1 cellular context compared by ENCODE assay signal in the genomic region with DNA sequence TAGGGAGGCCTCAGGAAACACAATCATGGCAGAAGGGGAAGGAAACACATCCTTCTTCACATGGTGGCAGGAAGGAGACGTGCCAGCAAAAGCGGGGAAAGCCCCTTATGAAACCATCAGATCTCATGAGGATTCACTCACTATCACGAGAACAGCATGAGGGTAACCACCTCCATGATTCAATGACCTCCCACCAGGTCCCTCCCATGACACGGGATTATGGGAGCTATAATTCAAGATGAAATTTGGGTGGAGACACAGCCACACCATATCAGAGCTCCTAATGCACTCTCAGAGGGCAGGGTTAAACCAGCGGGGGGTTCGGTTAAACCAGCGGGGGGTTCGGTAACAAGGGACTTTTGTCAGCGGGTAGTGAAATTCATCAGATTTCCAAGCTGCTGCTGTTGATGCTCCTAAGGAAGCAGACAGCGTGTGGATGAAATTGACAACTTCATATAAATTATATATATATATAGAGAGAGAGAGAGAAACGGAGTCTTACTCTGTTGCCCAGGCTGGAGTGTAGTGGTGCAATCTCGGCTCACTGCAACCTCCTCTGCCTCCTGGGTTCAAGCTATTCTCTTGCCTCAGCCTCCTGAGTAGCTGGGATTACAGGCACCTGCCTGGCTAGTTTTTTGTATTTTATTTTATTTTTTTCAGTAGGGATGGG.
TF ChIP-seq lines count a peak whose summit lies in the region.

No MANE protein-coding gene starts in this region.

TF ChIP-seq in K562, 482 proteins besides CTCF, POLR2A, EP300 and RAD21:
- no peak for TF ChIP-seq CSDE1 (IDR thresholded peaks at IDR 0.05)
- TF ChIP-seq, protein P1, sequence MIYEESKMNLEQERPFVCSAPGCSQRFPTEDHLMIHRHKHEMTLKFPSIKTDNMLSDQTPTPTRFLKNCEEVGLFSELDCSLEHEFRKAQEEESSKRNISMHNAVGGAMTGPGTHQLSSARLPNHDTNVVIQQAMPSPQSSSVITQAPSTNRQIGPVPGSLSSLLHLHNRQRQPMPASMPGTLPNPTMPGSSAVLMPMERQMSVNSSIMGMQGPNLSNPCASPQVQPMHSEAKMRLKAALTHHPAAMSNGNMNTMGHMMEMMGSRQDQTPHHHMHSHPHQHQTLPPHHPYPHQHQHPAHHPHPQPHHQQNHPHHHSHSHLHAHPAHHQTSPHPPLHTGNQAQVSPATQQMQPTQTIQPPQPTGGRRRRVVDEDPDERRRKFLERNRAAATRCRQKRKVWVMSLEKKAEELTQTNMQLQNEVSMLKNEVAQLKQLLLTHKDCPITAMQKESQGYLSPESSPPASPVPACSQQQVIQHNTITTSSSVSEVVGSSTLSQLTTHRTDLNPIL (CRISPR knock-in tag; IDR thresholded peaks at IDR 0.05) = no peak
- TF ChIP-seq, protein P2, sequence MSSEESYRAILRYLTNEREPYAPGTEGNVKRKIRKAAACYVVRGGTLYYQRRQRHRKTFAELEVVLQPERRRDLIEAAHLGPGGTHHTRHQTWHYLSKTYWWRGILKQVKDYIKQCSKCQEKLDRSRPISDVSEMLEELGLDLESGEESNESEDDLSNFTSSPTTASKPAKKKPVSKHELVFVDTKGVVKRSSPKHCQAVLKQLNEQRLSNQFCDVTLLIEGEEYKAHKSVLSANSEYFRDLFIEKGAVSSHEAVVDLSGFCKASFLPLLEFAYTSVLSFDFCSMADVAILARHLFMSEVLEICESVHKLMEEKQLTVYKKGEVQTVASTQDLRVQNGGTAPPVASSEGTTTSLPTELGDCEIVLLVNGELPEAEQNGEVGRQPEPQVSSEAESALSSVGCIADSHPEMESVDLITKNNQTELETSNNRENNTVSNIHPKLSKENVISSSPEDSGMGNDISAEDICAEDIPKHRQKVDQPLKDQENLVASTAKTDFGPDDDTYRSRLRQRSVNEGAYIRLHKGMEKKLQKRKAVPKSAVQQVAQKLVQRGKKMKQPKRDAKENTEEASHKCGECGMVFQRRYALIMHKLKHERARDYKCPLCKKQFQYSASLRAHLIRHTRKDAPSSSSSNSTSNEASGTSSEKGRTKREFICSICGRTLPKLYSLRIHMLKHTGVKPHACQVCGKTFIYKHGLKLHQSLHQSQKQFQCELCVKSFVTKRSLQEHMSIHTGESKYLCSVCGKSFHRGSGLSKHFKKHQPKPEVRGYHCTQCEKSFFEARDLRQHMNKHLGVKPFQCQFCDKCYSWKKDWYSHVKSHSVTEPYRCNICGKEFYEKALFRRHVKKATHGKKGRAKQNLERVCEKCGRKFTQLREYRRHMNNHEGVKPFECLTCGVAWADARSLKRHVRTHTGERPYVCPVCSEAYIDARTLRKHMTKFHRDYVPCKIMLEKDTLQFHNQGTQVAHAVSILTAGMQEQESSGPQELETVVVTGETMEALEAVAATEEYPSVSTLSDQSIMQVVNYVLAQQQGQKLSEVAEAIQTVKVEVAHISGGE (CRISPR knock-in tag; IDR thresholded peaks at IDR 0.05) = no peak
- TF ChIP-seq MEIS2 (IDR thresholded peaks at IDR 0.05; ENCODE audit: partially characterized antibody) = peak; percentile 8
- TF ChIP-seq CHD2 (IDR thresholded peaks at IDR 0.05; ENCODE audit: low read depth, low read length) = peak; percentile 69
- TF ChIP-seq, protein P3, sequence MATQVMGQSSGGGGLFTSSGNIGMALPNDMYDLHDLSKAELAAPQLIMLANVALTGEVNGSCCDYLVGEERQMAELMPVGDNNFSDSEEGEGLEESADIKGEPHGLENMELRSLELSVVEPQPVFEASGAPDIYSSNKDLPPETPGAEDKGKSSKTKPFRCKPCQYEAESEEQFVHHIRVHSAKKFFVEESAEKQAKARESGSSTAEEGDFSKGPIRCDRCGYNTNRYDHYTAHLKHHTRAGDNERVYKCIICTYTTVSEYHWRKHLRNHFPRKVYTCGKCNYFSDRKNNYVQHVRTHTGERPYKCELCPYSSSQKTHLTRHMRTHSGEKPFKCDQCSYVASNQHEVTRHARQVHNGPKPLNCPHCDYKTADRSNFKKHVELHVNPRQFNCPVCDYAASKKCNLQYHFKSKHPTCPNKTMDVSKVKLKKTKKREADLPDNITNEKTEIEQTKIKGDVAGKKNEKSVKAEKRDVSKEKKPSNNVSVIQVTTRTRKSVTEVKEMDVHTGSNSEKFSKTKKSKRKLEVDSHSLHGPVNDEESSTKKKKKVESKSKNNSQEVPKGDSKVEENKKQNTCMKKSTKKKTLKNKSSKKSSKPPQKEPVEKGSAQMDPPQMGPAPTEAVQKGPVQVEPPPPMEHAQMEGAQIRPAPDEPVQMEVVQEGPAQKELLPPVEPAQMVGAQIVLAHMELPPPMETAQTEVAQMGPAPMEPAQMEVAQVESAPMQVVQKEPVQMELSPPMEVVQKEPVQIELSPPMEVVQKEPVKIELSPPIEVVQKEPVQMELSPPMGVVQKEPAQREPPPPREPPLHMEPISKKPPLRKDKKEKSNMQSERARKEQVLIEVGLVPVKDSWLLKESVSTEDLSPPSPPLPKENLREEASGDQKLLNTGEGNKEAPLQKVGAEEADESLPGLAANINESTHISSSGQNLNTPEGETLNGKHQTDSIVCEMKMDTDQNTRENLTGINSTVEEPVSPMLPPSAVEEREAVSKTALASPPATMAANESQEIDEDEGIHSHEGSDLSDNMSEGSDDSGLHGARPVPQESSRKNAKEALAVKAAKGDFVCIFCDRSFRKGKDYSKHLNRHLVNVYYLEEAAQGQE (CRISPR knock-in tag; IDR thresholded peaks at IDR 0.05; ENCODE audit: low read depth) = no peak
- TF ChIP-seq GTF2E2 (tag; IDR thresholded peaks at IDR 0.05) = no peak
- TF ChIP-seq CBFA2T3 (IDR thresholded peaks at IDR 0.05) = no peak
- no peak for TF ChIP-seq ZNF263 (CRISPR knock-in tag; IDR thresholded peaks at IDR 0.05; ENCODE audit: borderline replicate concordance)
- no peak for TF ChIP-seq TRIM24 (IDR thresholded peaks at IDR 0.05)
